Comparison of ENCODE assay signal across 18 cellular contexts in the genomic region with DNA sequence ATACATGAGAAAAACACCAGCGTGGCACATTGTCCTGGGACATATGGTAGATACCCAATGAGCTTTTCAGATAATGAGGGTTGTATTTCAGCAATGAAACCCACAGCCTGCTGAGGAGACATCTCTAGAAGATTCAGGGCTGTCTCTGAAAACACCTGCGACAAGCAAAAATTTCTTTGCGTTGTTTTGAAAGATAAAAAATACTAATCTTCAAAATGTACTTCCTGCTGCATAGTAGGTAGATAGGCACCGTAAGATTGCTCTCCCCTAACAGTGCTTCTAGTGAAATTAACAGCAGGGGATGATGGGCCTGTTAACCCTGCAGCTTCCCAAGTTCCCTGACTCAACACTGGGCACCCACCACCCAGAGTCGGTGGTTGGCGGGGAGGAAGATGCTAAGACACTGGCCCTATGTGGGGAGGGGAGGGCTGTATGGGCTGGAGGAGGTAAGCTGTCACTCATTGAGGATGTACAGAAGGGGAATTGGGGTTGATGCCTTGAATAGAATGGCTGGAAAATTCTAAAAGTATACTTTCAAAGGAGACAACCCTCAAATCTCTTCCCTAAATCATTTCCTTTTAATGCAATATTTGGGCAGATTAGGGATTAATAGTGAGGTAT. TPM values are rescaled to one million over a fixed set of nuclear protein-coding genes. Genes with fewer than 3 reads are reported as not detected.
DNase-seq lines count a peak whose midpoint lies in the region; ATAC-seq and TF ChIP-seq lines count a peak whose summit lies in the region.
"Had no signal": no experiment of that assay in that cellular context is flagged by ENCODE, and none has a peak within 500 bp of the region (broad histone marks: within the 10 kb centered on the region; RNA-seq: fewer than 3 reads in every experiment).

No MANE protein-coding gene starts in this region.

- H3K9me3 Mint-ChIP-seq in activated CD4-positive, alpha-beta T cell treated with anti-CD3 and anti-CD28 coated beads for 36 hours (ENCODE audit: low read depth): peaks cover 12% of the 10 kb centered on the region

- no peaks in the 10 kb centered on the region for H3K9me2 ChIP-seq in hepatocyte (replicated peaks; ENCODE audit: insufficient read depth)

- H3K4me3 ChIP-seq in BLaER1: no peak overlapping the region
- no peak overlapping the region for H3K4me3 ChIP-seq in coronary artery
- H3K4me3 ChIP-seq in hepatocyte: no peak overlapping the region
- H3K4me3 ChIP-seq: dorsolateral prefrontal cortex, HAP-1 had no signal

- H3K4me1 ChIP-seq in BLaER1 (peaks cover 47% of the 10 kb centered on the region), hepatocyte (ENCODE audit: insufficient read depth) (peaks cover 4% of the 10 kb centered on the region)
- H3K4me1 ChIP-seq: HAP-1 had no signal

- no peak for ATAC-seq in activated CD4-positive, alpha-beta T cell treated with anti-CD3 and anti-CD28 coated beads for 36 hours
- ATAC-seq in sciatic nerve: no peak
- ATAC-seq in GM18502 (IDR thresholded peaks at IDR 0.05; ENCODE audit: poor library complexity, unreplicated experiment): no peak

- H2AFZ ChIP-seq in hepatocyte: no peak overlapping the region

- peak overlapping the region; percentile 78; the same call in 1 of the 2 replicates for H3K27ac ChIP-seq in BLaER1
- no peak overlapping the region for H3K27ac ChIP-seq in coronary artery
- H3K27ac ChIP-seq in hepatocyte: no peak overlapping the region
- H3K27ac ChIP-seq: WERI-Rb-1 had no signal

- H3K9me3 ChIP-seq in BLaER1: peaks cover 24% of the 10 kb centered on the region
- H3K9me3 ChIP-seq in hepatocyte (ENCODE audit: low read depth): no peaks in the 10 kb centered on the region
- H3K9me3 ChIP-seq: HAP-1 had no signal

- peak; percentile 4 for DNase-seq in activated CD4-positive, alpha-beta T cell treated with anti-CD3 and anti-CD28 coated beads for 36 hours
- no peak for DNase-seq in activated CD4-positive, alpha-beta T cell treated with anti-CD3 and anti-CD28 coated beads for 4 hours
- DNase-seq in coronary artery (ENCODE audit: low spot score) (peak; percentile 49), sciatic nerve (ENCODE audit: low spot score) (peak; percentile 25), hepatocyte (ENCODE audit: low spot score) (no peak), NCI-H1436 treated with DMSO at 0.1 percent for 48 hours (lab: John Stamatoyannopoulos, UW) (no peak)
- DNase-seq: activated effector memory CD4-positive, alpha-beta T cell treated with Interleukin-2 at 50 U/mL for 16 hours; C1 segment of cervical spinal cord; caudate nucleus; dorsolateral prefrontal cortex; midbrain; MV-4-11; NCI-H1694 treated with DMSO at 0.1 percent for 48 hours; SHP77; WERI-Rb-1 had no signal

- H3K36me3 ChIP-seq in BLaER1 (no peaks in the 10 kb centered on the region), hepatocyte (replicated peaks; ENCODE audit: insufficient read depth, low read depth) (no peaks in the 10 kb centered on the region)
- H3K36me3 ChIP-seq: HAP-1, WERI-Rb-1 had no signal

- CTCF ChIA-PET in activated CD4-positive, alpha-beta T cell treated with anti-CD3 and anti-CD28 coated beads for 36 hours (lab: Charles Lee): interaction anchor here (0.7 to 6.2 kb wide), 9 partner anchors 8 to 476 kb away, joined by 3 to 38 read pairs (median 3); no protein-coding TSS in a partner anchor

- WGBS in hepatocyte (ENCODE audit: low lambda C conversion rate, missing lambda C conversion rate): 93% methylated on average over 6 of the region's 6 CpGs

- H3K27me3 ChIP-seq in BLaER1 (no peaks in the 10 kb centered on the region), hepatocyte (no peaks in the 10 kb centered on the region)
- H3K27me3 ChIP-seq: dorsolateral prefrontal cortex had no signal

- no peak overlapping the region for H3K9ac ChIP-seq in BLaER1

- peaks cover 2% of the 10 kb centered on the region for H3K36me3 Mint-ChIP-seq in activated CD4-positive, alpha-beta T cell treated with anti-CD3 and anti-CD28 coated beads for 36 hours (ENCODE audit: low read depth)

- H3K4me1 Mint-ChIP-seq in activated CD4-positive, alpha-beta T cell treated with anti-CD3 and anti-CD28 coated beads for 36 hours: peaks cover 55% of the 10 kb centered on the region

- no peak for TF ChIP-seq CTCF in coronary artery (IDR thresholded peaks at IDR 0.05)
- no peak for TF ChIP-seq CTCF in hepatocyte (IDR thresholded peaks at IDR 0.05; ENCODE audit: poor library complexity)

- no peaks in the 10 kb centered on the region for H3K27me3 Mint-ChIP-seq in activated CD4-positive, alpha-beta T cell treated with anti-CD3 and anti-CD28 coated beads for 36 hours

- no peak overlapping the region for H3K4me3 Mint-ChIP-seq in activated CD4-positive, alpha-beta T cell treated with anti-CD3 and anti-CD28 coated beads for 36 hours

- intact Hi-C loops in activated CD4-positive, alpha-beta T cell treated with anti-CD3 and anti-CD28 coated beads for 36 hours (cut with DNase I, micrococcal nuclease): no loop called here
- intact Hi-C loops in sciatic nerve (cut with DNase I): no loop called here

- POLR2A ChIA-PET in activated CD4-positive, alpha-beta T cell treated with anti-CD3 and anti-CD28 coated beads for 36 hours (lab: Charles Lee): interaction anchor here (0.7 to 1.1 kb wide), 2 partner anchors 18 to 109 kb away, joined by 3 read pairs; no protein-coding TSS in a partner anchor

- H4K20me1 ChIP-seq in BLaER1 (no peaks in the 10 kb centered on the region), hepatocyte (ENCODE audit: insufficient read depth, poor library complexity, severe bottlenecking) (no peaks in the 10 kb centered on the region)

- peak overlapping the region; percentile 38 for H3K27ac Mint-ChIP-seq in activated CD4-positive, alpha-beta T cell treated with anti-CD3 and anti-CD28 coated beads for 36 hours

- no peaks in the 10 kb centered on the region for H3K79me2 ChIP-seq in hepatocyte

- peak overlapping the region; percentile 74 for H3K4me2 ChIP-seq in BLaER1
- no peak overlapping the region for H3K4me2 ChIP-seq in hepatocyte

RNA-seq across cellular contexts. Expression of a gene that starts 20.0 kb away (rescaled TPM):
- 10 to 100 TPM; 72.1 to 96.9 TPM for total RNA-seq in activated CD4-positive, alpha-beta T cell treated with anti-CD3 and anti-CD28 coated beads for 36 hours
- total RNA-seq in sciatic nerve (434 TPM), hepatocyte (101 and 111 TPM in 2 replicates)
- polyA plus RNA-seq in hepatocyte: 345 and 404 TPM in 2 replicates

Comparison
In these comparisons a context has a peak if more than half of its experiments do, and no peak if none do; other contexts are left out.
1. DNase-seq: peak in activated CD4-positive, alpha-beta T cell treated with anti-CD3 and anti-CD28 coated beads for 36 hours (single experiment), coronary artery (single experiment) and sciatic nerve (single experiment); none in activated CD4-positive, alpha-beta T cell treated with anti-CD3 and anti-CD28 coated beads for 4 hours (0 of 2), hepatocyte (single experiment) and NCI-H1436 treated with DMSO at 0.1 percent for 48 hours (single experiment).